In the genomic region with DNA sequence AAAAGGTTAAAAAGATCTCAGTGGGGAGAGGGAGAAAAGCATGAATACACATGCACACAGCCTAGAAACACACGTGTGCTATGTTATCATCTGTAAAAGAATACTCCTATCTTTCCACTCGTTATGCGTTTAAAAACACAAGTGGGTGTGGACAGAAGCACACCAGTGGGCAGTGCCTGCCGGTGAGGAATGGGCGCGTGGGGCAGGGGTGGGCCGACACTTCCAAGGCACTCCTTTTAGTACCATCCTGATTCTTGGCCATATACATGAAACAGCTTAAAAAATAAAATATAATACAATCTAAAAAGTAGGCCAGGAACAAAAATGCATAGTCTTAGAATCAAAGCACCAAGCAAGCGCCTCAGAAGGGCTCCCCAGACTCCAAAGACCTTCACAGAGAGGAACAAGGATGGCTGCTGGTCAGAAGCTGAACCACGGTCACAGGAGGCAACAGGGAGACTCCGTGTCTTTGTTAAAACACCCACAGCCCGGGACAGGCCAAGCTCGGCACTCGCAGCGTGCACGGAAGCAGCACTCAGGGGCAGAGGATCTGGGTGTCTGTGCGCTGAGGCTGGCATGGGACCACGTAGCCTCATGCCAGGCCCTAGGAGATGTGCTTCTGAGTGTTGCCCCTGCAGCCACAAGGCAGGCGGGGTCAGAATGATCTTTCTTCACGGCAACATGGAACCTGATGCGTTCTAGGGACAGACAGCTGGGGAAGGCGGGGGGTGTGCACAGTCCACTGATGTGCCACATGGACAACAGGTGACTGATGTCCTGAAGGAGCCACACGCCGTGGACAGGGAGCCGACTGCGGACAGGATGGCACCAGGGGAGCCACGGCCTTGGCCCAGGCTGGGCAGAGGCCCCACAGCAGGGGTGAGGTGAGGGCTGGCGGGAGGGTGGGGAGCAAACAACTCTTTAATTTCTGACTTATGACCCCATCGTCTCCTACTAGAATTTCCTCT, we compare ENCODE assay signal across 2 cellular contexts.
TF ChIP-seq lines count a peak whose summit lies in the region.

No MANE protein-coding gene starts in this region.

TF ChIP-seq in IMR-90, 13 proteins besides CTCF, POLR2A, EP300 and RAD21:
- TF ChIP-seq BHLHE40 (IDR thresholded peaks at IDR 0.05; ENCODE audit: low read depth, low read length), result no peak
- TF ChIP-seq MXI1 (IDR thresholded peaks at IDR 0.05; ENCODE audit: borderline replicate concordance, low read depth, low read length), result no peak
- TF ChIP-seq, protein P1, sequence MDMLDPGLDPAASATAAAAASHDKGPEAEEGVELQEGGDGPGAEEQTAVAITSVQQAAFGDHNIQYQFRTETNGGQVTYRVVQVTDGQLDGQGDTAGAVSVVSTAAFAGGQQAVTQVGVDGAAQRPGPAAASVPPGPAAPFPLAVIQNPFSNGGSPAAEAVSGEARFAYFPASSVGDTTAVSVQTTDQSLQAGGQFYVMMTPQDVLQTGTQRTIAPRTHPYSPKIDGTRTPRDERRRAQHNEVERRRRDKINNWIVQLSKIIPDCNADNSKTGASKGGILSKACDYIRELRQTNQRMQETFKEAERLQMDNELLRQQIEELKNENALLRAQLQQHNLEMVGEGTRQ (IDR thresholded peaks at IDR 0.05; ENCODE audit: low read depth, low read length), result no peak
- TF ChIP-seq, protein P2, sequence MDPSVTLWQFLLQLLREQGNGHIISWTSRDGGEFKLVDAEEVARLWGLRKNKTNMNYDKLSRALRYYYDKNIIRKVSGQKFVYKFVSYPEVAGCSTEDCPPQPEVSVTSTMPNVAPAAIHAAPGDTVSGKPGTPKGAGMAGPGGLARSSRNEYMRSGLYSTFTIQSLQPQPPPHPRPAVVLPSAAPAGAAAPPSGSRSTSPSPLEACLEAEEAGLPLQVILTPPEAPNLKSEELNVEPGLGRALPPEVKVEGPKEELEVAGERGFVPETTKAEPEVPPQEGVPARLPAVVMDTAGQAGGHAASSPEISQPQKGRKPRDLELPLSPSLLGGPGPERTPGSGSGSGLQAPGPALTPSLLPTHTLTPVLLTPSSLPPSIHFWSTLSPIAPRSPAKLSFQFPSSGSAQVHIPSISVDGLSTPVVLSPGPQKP (IDR thresholded peaks at IDR 0.05; ENCODE audit: borderline replicate concordance, low read depth, low read length), result no peak
- TF ChIP-seq CHD1 (IDR thresholded peaks at IDR 0.05; ENCODE audit: low read depth, low read length), result no peak
- no peak for TF ChIP-seq RFX5 (IDR thresholded peaks at IDR 0.05; ENCODE audit: low read depth, low read length)
- no peak for TF ChIP-seq NFE2L2 (IDR thresholded peaks at IDR 0.05; ENCODE audit: low read depth, low read length)
- TF ChIP-seq MAZ (IDR thresholded peaks at IDR 0.05; ENCODE audit: borderline replicate concordance, low read depth, low read length), result no peak
- no peak for TF ChIP-seq MAFK (IDR thresholded peaks at IDR 0.05; ENCODE audit: low read depth, low read length)
- TF ChIP-seq CEBPB (IDR thresholded peaks at IDR 0.05; ENCODE audit: low read depth, low read length), result no peak
- no peak for TF ChIP-seq FOS (IDR thresholded peaks at IDR 0.05; ENCODE audit: low read depth, low read length)
- no peak for TF ChIP-seq SMC3 (IDR thresholded peaks at IDR 0.05; ENCODE audit: low read depth, low read length)
- no peak for TF ChIP-seq RCOR1 (IDR thresholded peaks at IDR 0.05; ENCODE audit: insufficient replicate concordance, low read length)

TF ChIP-seq in GM12878, 131 proteins besides CTCF, POLR2A, EP300 and RAD21:
- TF ChIP-seq SIN3A (IDR thresholded peaks at IDR 0.05; ENCODE audit: low read depth, low read length), result no peak
- no peak for TF ChIP-seq GABPA (IDR thresholded peaks at IDR 0.05; ENCODE audit: low read depth)
- TF ChIP-seq, protein P3, sequence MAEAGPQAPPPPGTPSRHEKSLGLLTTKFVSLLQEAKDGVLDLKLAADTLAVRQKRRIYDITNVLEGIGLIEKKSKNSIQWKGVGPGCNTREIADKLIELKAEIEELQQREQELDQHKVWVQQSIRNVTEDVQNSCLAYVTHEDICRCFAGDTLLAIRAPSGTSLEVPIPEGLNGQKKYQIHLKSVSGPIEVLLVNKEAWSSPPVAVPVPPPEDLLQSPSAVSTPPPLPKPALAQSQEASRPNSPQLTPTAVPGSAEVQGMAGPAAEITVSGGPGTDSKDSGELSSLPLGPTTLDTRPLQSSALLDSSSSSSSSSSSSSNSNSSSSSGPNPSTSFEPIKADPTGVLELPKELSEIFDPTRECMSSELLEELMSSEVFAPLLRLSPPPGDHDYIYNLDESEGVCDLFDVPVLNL (IDR thresholded peaks at IDR 0.05; ENCODE audit: low read depth, low read length), result no peak
- no peak for TF ChIP-seq SUPT20H (IDR thresholded peaks at IDR 0.05; ENCODE audit: borderline replicate concordance, control insufficient read depth, low read depth, low read length)
- no peak for TF ChIP-seq ZNF384 (IDR thresholded peaks at IDR 0.05; ENCODE audit: borderline replicate concordance, low read depth, low read length)
- TF ChIP-seq, protein P4, sequence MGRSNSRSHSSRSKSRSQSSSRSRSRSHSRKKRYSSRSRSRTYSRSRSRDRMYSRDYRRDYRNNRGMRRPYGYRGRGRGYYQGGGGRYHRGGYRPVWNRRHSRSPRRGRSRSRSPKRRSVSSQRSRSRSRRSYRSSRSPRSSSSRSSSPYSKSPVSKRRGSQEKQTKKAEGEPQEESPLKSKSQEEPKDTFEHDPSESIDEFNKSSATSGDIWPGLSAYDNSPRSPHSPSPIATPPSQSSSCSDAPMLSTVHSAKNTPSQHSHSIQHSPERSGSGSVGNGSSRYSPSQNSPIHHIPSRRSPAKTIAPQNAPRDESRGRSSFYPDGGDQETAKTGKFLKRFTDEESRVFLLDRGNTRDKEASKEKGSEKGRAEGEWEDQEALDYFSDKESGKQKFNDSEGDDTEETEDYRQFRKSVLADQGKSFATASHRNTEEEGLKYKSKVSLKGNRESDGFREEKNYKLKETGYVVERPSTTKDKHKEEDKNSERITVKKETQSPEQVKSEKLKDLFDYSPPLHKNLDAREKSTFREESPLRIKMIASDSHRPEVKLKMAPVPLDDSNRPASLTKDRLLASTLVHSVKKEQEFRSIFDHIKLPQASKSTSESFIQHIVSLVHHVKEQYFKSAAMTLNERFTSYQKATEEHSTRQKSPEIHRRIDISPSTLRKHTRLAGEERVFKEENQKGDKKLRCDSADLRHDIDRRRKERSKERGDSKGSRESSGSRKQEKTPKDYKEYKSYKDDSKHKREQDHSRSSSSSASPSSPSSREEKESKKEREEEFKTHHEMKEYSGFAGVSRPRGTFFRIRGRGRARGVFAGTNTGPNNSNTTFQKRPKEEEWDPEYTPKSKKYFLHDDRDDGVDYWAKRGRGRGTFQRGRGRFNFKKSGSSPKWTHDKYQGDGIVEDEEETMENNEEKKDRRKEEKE (IDR thresholded peaks at IDR 0.05), result no peak
- no peak for TF ChIP-seq HDGF (IDR thresholded peaks at IDR 0.05)
- TF ChIP-seq YBX1 (IDR thresholded peaks at IDR 0.05), result no peak
- TF ChIP-seq, protein P5, sequence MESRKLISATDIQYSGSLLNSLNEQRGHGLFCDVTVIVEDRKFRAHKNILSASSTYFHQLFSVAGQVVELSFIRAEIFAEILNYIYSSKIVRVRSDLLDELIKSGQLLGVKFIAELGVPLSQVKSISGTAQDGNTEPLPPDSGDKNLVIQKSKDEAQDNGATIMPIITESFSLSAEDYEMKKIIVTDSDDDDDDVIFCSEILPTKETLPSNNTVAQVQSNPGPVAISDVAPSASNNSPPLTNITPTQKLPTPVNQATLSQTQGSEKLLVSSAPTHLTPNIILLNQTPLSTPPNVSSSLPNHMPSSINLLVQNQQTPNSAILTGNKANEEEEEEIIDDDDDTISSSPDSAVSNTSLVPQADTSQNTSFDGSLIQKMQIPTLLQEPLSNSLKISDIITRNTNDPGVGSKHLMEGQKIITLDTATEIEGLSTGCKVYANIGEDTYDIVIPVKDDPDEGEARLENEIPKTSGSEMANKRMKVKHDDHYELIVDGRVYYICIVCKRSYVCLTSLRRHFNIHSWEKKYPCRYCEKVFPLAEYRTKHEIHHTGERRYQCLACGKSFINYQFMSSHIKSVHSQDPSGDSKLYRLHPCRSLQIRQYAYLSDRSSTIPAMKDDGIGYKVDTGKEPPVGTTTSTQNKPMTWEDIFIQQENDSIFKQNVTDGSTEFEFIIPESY (IDR thresholded peaks at IDR 0.05), result no peak
- no peak for TF ChIP-seq ZNF24 (IDR thresholded peaks at IDR 0.05)
- TF ChIP-seq IKZF2 (IDR thresholded peaks at IDR 0.05), result no peak
- no peak for TF ChIP-seq HCFC1 (IDR thresholded peaks at IDR 0.05; ENCODE audit: low read length)
- TF ChIP-seq, protein P6, sequence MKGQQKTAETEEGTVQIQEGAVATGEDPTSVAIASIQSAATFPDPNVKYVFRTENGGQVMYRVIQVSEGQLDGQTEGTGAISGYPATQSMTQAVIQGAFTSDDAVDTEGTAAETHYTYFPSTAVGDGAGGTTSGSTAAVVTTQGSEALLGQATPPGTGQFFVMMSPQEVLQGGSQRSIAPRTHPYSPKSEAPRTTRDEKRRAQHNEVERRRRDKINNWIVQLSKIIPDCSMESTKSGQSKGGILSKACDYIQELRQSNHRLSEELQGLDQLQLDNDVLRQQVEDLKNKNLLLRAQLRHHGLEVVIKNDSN (IDR thresholded peaks at IDR 0.05; ENCODE audit: borderline replicate concordance, extremely low read length, insufficient read depth, low read depth, low read length), result no peak
- no peak for TF ChIP-seq CBX3 (IDR thresholded peaks at IDR 0.05; ENCODE audit: borderline replicate concordance, low read depth)
- no peak for TF ChIP-seq ETV6 (conservative IDR thresholded peaks at IDR 0.05 in 1 of 2, IDR thresholded peaks at IDR 0.05 in 1 of 2; ENCODE audit: borderline replicate concordance in 1 of 2, low read depth in 1 of 2)
- TF ChIP-seq YY1 (IDR thresholded peaks at IDR 0.05; ENCODE audit: low read depth, low read length), result no peak
